In genomic region chr10:101615760-101616116, GRCh38 we compare ENCODE assay signal across 11 cellular contexts.
"Had no signal": no experiment of that assay in that cellular context is flagged by ENCODE, and none has a peak within 500 bp of the region (broad histone marks: within the 10 kb centered on the region; RNA-seq: fewer than 3 reads in every experiment).

No MANE protein-coding gene starts in this region.

- H3K4me3 Mint-ChIP-seq: activated CD4-positive, alpha-beta memory T cell treated with anti-CD3 and anti-CD28 coated beads for 36 hours; activated naive CD4-positive, alpha-beta T cell treated with anti-CD3 and anti-CD28 coated beads, Interleukin-2, amount 50 U/mL, for 24 hours; T-helper 1 cell treated with Interleukin-12 subunit alpha and Interleukin-12 subunit beta and Interleukin-4 antibody, amounts not matched to agents 30 μg/mL and 1 μg/mL, for 36 hours had no signal

- H3K4me3 ChIP-seq: gastrocnemius medialis, hepatocyte, skin epidermis had no signal

- H3K9me3 Mint-ChIP-seq: activated CD4-positive, alpha-beta memory T cell treated with anti-CD3 and anti-CD28 coated beads for 36 hours; activated naive CD4-positive, alpha-beta T cell treated with anti-CD3 and anti-CD28 coated beads, Interleukin-2, amount 50 U/mL, for 24 hours; T-helper 1 cell treated with Interleukin-12 subunit alpha and Interleukin-12 subunit beta and Interleukin-4 antibody, amounts not matched to agents 30 μg/mL and 1 μg/mL, for 36 hours had no signal

- H3K27me3 Mint-ChIP-seq: activated CD4-positive, alpha-beta memory T cell treated with anti-CD3 and anti-CD28 coated beads for 36 hours; activated naive CD4-positive, alpha-beta T cell treated with anti-CD3 and anti-CD28 coated beads, Interleukin-2, amount 50 U/mL, for 24 hours had no signal

- H3K9me3 ChIP-seq: gastrocnemius medialis had no signal

- ATAC-seq: gastrocnemius medialis had no signal

- H3K4me2 ChIP-seq: hepatocyte had no signal

- H3K4me1 ChIP-seq: gastrocnemius medialis had no signal

- DNase-seq: activated CD4-positive, alpha-beta memory T cell treated with anti-CD3 and anti-CD28 coated beads for 36 hours; activated CD4-positive, CD25-positive, alpha-beta regulatory T cell treated with anti-CD3 and anti-CD28 coated beads, Interleukin-2, amount 50 U/mL, for 72 hours; effector CD8-positive, alpha-beta T cell; gastrocnemius medialis; kidney glomerular epithelial cell; posterior cingulate gyrus had no signal

- H2AFZ ChIP-seq: hepatocyte had no signal

- H3K27ac ChIP-seq: epithelial cell of prostate, gastrocnemius medialis, hepatocyte had no signal

- H3K27ac Mint-ChIP-seq: activated CD4-positive, alpha-beta memory T cell treated with anti-CD3 and anti-CD28 coated beads for 36 hours; activated naive CD4-positive, alpha-beta T cell treated with anti-CD3 and anti-CD28 coated beads, Interleukin-2, amount 50 U/mL, for 24 hours; T-helper 1 cell treated with Interleukin-12 subunit alpha and Interleukin-12 subunit beta and Interleukin-4 antibody, amounts not matched to agents 30 μg/mL and 1 μg/mL, for 36 hours had no signal

- H3K27me3 ChIP-seq: gastrocnemius medialis, hepatocyte had no signal

- H3K79me2 ChIP-seq: hepatocyte had no signal
